In genomic region chr20:3710703-3711417, GRCh38 we compare ENCODE assay signal across 9 cellular contexts. TPM values are rescaled to one million over a fixed set of nuclear protein-coding genes. Genes with fewer than 3 reads are reported as not detected.
DNase-seq lines count a peak whose midpoint lies in the region; ATAC-seq and TF ChIP-seq lines count a peak whose summit lies in the region.
"Had no signal": no experiment of that assay in that cellular context is flagged by ENCODE, and none has a peak within 500 bp of the region (broad histone marks: within the 10 kb centered on the region; RNA-seq: fewer than 3 reads in every experiment).

No MANE protein-coding gene starts in this region.

- H3F3A ChIP-seq in smooth muscle cell (ENCODE audit: low read depth), result no peaks in the 10 kb centered on the region

- no peaks in the 10 kb centered on the region for H3K9me3 ChIP-seq in ascending aorta
- no peaks in the 10 kb centered on the region for H3K9me3 ChIP-seq in hepatocyte (ENCODE audit: low read depth)
- no peaks in the 10 kb centered on the region for H3K9me3 ChIP-seq in smooth muscle cell (replicated peaks; ENCODE audit: low read depth)

- H3K36me3 Mint-ChIP-seq in Calu3 (ENCODE audit: insufficient read depth, unreplicated experiment), result peaks cover 3% of the 10 kb centered on the region
- H3K36me3 Mint-ChIP-seq in T-helper 2 cell treated with Interferon-gamma antibody and Interleukin-4, amounts not matched to agents 5 μg/mL and 100 μg/mL, for 36 hours (ENCODE audit: low read depth), result no peaks in the 10 kb centered on the region
- H3K36me3 Mint-ChIP-seq: activated naive CD4-positive, alpha-beta T cell treated with anti-CD3 and anti-CD28 coated beads, Interleukin-2, amount 50 U/mL, for 24 hours had no signal

- H4K20me1 ChIP-seq in hepatocyte (ENCODE audit: insufficient read depth, poor library complexity, severe bottlenecking), result no peaks in the 10 kb centered on the region
- H4K20me1 ChIP-seq in smooth muscle cell (ENCODE audit: low read depth), result no peaks in the 10 kb centered on the region

- DNase-seq in Calu3 (peak; percentile 74), HL-60 (ENCODE audit: low read depth in 1 of 2, low spot score in 1 of 2) (peak in 1 of 2 experiments; percentile 48), ascending aorta (ENCODE audit: low spot score in 2 of 2) (peak in 1 of 2 donors; percentile 87), hepatocyte (ENCODE audit: low spot score) (peak; percentile 71), smooth muscle cell (lab: John Stamatoyannopoulos, UW; ENCODE audit: unreplicated experiment) (peak; percentile 66), amniotic stem cell (lab: John Stamatoyannopoulos, UW) (no peak)
- DNase-seq in T-helper 2 cell treated with Interferon-gamma antibody and Interleukin-4, amounts not matched to agents 5 μg/mL and 100 μg/mL, for 36 hours (ENCODE audit: low spot score), result peak; percentile 63

- CTCF ChIA-PET in Calu3 (lab: Charles Lee), result interaction anchor here (0.5 to 1.7 kb wide), 10 partner anchors 9 to 657 kb away, joined by 3 to 9 read pairs (median 4); no protein-coding TSS in a partner anchor

- no peak overlapping the region for H3K27ac Mint-ChIP-seq in Calu3 (ENCODE audit: unreplicated experiment)
- no peak overlapping the region for H3K27ac Mint-ChIP-seq in T-helper 2 cell treated with Interferon-gamma antibody and Interleukin-4, amounts not matched to agents 5 μg/mL and 100 μg/mL, for 36 hours
- H3K27ac Mint-ChIP-seq: activated naive CD4-positive, alpha-beta T cell treated with anti-CD3 and anti-CD28 coated beads, Interleukin-2, amount 50 U/mL, for 24 hours had no signal

- H3K4me2 ChIP-seq in hepatocyte (no peak overlapping the region), smooth muscle cell (no peak overlapping the region)

- H3K79me2 ChIP-seq in hepatocyte (no peaks in the 10 kb centered on the region), smooth muscle cell (ENCODE audit: low read depth) (no peaks in the 10 kb centered on the region)

- H3K4me3 Mint-ChIP-seq in Calu3 (ENCODE audit: low read depth, unreplicated experiment), result no peak overlapping the region
- H3K4me3 Mint-ChIP-seq in T-helper 2 cell treated with Interferon-gamma antibody and Interleukin-4, amounts not matched to agents 5 μg/mL and 100 μg/mL, for 36 hours, result no peak overlapping the region
- H3K4me3 Mint-ChIP-seq: activated naive CD4-positive, alpha-beta T cell treated with anti-CD3 and anti-CD28 coated beads, Interleukin-2, amount 50 U/mL, for 24 hours had no signal

- TF ChIP-seq CTCF in Calu3 (IDR thresholded peaks at IDR 0.05; ENCODE audit: unreplicated experiment), result peak; percentile 86
- peak; percentile 51 for TF ChIP-seq CTCF in HL-60 (IDR thresholded peaks at IDR 0.05; ENCODE audit: insufficient read depth, low read length)
- peak; percentile 94 to 98 (median 95) for TF ChIP-seq CTCF in ascending aorta (IDR thresholded peaks at IDR 0.05)
- TF ChIP-seq CTCF in hepatocyte (IDR thresholded peaks at IDR 0.05; ENCODE audit: poor library complexity), result peak; percentile 96
- peak; percentile 99 for TF ChIP-seq CTCF in smooth muscle cell (IDR thresholded peaks at IDR 0.05; ENCODE audit: borderline replicate concordance, insufficient read depth, poor library complexity, severe bottlenecking)

- WGBS in hepatocyte (ENCODE audit: low lambda C conversion rate, missing lambda C conversion rate), result 65% methylated on average over 9 of the region's 17 CpGs
- WGBS in smooth muscle cell (ENCODE audit: low lambda C conversion rate), result 34% methylated on average over 16 of the region's 17 CpGs

- H3K4me3 ChIP-seq in HL-60 (replicated peaks; ENCODE audit: insufficient read depth, low read length) (no peak overlapping the region), ascending aorta (peak overlapping the region in 1 of 2 donors; percentile 23), hepatocyte (no peak overlapping the region), smooth muscle cell (no peak overlapping the region)

- BruUV-seq in Calu3 (replicated peaks; lab: Mats Ljungman, UMichigan), result no TSS peak

- no peaks in the 10 kb centered on the region for H3K27me3 ChIP-seq in HL-60 (ENCODE audit: insufficient read depth, poor library complexity, severe bottlenecking)
- no peaks in the 10 kb centered on the region for H3K27me3 ChIP-seq in ascending aorta
- H3K27me3 ChIP-seq in hepatocyte, result no peaks in the 10 kb centered on the region
- no peaks in the 10 kb centered on the region for H3K27me3 ChIP-seq in smooth muscle cell (ENCODE audit: low read depth)

- no peak for ATAC-seq in HG03039 (IDR thresholded peaks at IDR 0.05; ENCODE audit: unreplicated experiment)

- no peaks in the 10 kb centered on the region for H3K36me3 ChIP-seq in ascending aorta
- H3K36me3 ChIP-seq in hepatocyte (replicated peaks; ENCODE audit: insufficient read depth, low read depth), result no peaks in the 10 kb centered on the region
- no peaks in the 10 kb centered on the region for H3K36me3 ChIP-seq in smooth muscle cell (ENCODE audit: low read depth)

- no peaks in the 10 kb centered on the region for H3K4me1 Mint-ChIP-seq in Calu3 (ENCODE audit: low read depth, unreplicated experiment)
- H3K4me1 Mint-ChIP-seq in T-helper 2 cell treated with Interferon-gamma antibody and Interleukin-4, amounts not matched to agents 5 μg/mL and 100 μg/mL, for 36 hours (ENCODE audit: low read depth), result no peaks in the 10 kb centered on the region
- H3K4me1 Mint-ChIP-seq: activated naive CD4-positive, alpha-beta T cell treated with anti-CD3 and anti-CD28 coated beads, Interleukin-2, amount 50 U/mL, for 24 hours had no signal

- no peaks in the 10 kb centered on the region for H3K9me3 Mint-ChIP-seq in Calu3 (ENCODE audit: low read depth, unreplicated experiment)
- H3K9me3 Mint-ChIP-seq in T-helper 2 cell treated with Interferon-gamma antibody and Interleukin-4, amounts not matched to agents 5 μg/mL and 100 μg/mL, for 36 hours, result no peaks in the 10 kb centered on the region
- H3K9me3 Mint-ChIP-seq: activated naive CD4-positive, alpha-beta T cell treated with anti-CD3 and anti-CD28 coated beads, Interleukin-2, amount 50 U/mL, for 24 hours had no signal

- no peak overlapping the region for H3K27ac ChIP-seq in HL-60 (replicated peaks)
- H3K27ac ChIP-seq in ascending aorta, result no peak overlapping the region
- no peak overlapping the region for H3K27ac ChIP-seq in hepatocyte
- no peak overlapping the region for H3K27ac ChIP-seq in smooth muscle cell (ENCODE audit: low read depth)

- H3K9ac ChIP-seq in smooth muscle cell (ENCODE audit: low read depth), result no peak overlapping the region

- peaks cover 28% of the 10 kb centered on the region for H3K27me3 Mint-ChIP-seq in Calu3 (ENCODE audit: unreplicated experiment)
- no peaks in the 10 kb centered on the region for H3K27me3 Mint-ChIP-seq in T-helper 2 cell treated with Interferon-gamma antibody and Interleukin-4, amounts not matched to agents 5 μg/mL and 100 μg/mL, for 36 hours (ENCODE audit: low read depth)

- intact Hi-C loops in Calu3 (cut with micrococcal nuclease; ENCODE audit: unreplicated experiment), result no loop called here
- intact Hi-C loops in ascending aorta (cut with DNase I), result loop anchor here (1.0 kb wide), 1 partner anchor 35 kb away; no protein-coding TSS in a partner anchor

- H3K9me2 ChIP-seq in hepatocyte (replicated peaks; ENCODE audit: insufficient read depth), result no peaks in the 10 kb centered on the region

- H3K4me1 ChIP-seq in ascending aorta (peaks cover 4 to 5% of the 10 kb centered on the region in 2 donors), hepatocyte (ENCODE audit: insufficient read depth) (no peaks in the 10 kb centered on the region), smooth muscle cell (ENCODE audit: low read depth) (no peaks in the 10 kb centered on the region)

- H2AFZ ChIP-seq in hepatocyte (no peak overlapping the region), smooth muscle cell (ENCODE audit: low read depth) (no peak overlapping the region)

RNA-seq across cellular contexts. Expression of gene SIGLEC1, which starts 1.5 kb away (rescaled TPM):
- not detected in 2 replicates for total RNA-seq in Calu3 (2022)
- total RNA-seq in ascending aorta, result 23.2 TPM
- 0.16 and 0.23 TPM in 2 replicates for total RNA-seq in hepatocyte
- 0.11 and 0.62 TPM in 2 replicates for polyA plus RNA-seq in hepatocyte
- not detected in 2 replicates for total RNA-seq in smooth muscle cell
- polyA plus RNA-seq in smooth muscle cell, result not detected in 2 replicates

RNA-seq across cellular contexts. Expression of gene HSPA12B, which starts 21.6 kb away (rescaled TPM):
- not detected in 2 replicates for total RNA-seq in Calu3 (2022)
- total RNA-seq in ascending aorta, result 64.8 TPM
- total RNA-seq in hepatocyte, result 3.4 and 3.7 TPM in 2 replicates
- 2.5 and 2.9 TPM in 2 replicates for polyA plus RNA-seq in hepatocyte
- 0.04 and 0.40 TPM in 2 replicates for total RNA-seq in smooth muscle cell
- polyA plus RNA-seq in smooth muscle cell, result 0.72 and 1.0 TPM in 2 replicates

RNA-seq across cellular contexts. Expression of gene ADAM33, which starts 29.1 kb away (rescaled TPM):
- not detected in 2 replicates for total RNA-seq in Calu3 (2022)
- 234 TPM for total RNA-seq in ascending aorta
- 14.8 and 18.9 TPM in 2 replicates for total RNA-seq in hepatocyte
- 41.6 and 54.8 TPM in 2 replicates for polyA plus RNA-seq in hepatocyte
- 5.1 and 8.0 TPM in 2 replicates for total RNA-seq in smooth muscle cell
- 5.8 and 7.4 TPM in 2 replicates for polyA plus RNA-seq in smooth muscle cell

RNA-seq across cellular contexts. Expression of gene GFRA4, which starts 47.7 kb away (rescaled TPM):
- total RNA-seq in Calu3 (2022) (not detected in 2 replicates), ascending aorta (not detected), hepatocyte (0.24 TPM in 1 of 2 replicates, not detected in the other), smooth muscle cell (not detected in 2 replicates)
- polyA plus RNA-seq in hepatocyte (not detected in 2 replicates), smooth muscle cell (not detected in 2 replicates)

RNA-seq across cellular contexts. Expression of gene ADISSP, which starts 56.7 kb away (rescaled TPM):
- total RNA-seq in Calu3 (2022) (27.3 and 29.0 TPM in 2 replicates), ascending aorta (48.4 TPM), hepatocyte (9.6 and 11.7 TPM in 2 replicates), smooth muscle cell (7.6 and 11.8 TPM in 2 replicates)
- polyA plus RNA-seq in hepatocyte (31.7 and 36.0 TPM in 2 replicates), smooth muscle cell (33.4 and 46.7 TPM in 2 replicates)

Comparison
In these comparisons a context has a peak if more than half of its experiments do, and no peak if none do; other contexts are left out.
1. RNA of gene SIGLEC1, which starts 1.5 kb away (total RNA-seq): 23.2 TPM in ascending aorta (single experiment); 0.16 to 0.23 TPM in hepatocyte, not detected in Calu3 and not detected in smooth muscle cell; every median in the first group is over 10 times any median in the second.
2. RNA of gene HSPA12B, which starts 21.6 kb away (total RNA-seq): 64.8 TPM in ascending aorta (single experiment); 3.4 to 3.7 TPM in hepatocyte, 0.04 to 0.40 TPM in smooth muscle cell and not detected in Calu3; every median in the first group is over 10 times any median in the second.
3. RNA of gene ADAM33, which starts 29.1 kb away (total RNA-seq): 234 TPM in ascending aorta (single experiment); 14.8 to 18.9 TPM in hepatocyte, 5.1 to 8.0 TPM in smooth muscle cell and not detected in Calu3; every median in the first group is over 10 times any median in the second.
4. Peak in every context shown above with its lines, with median percentiles within 50 percentile points of each other: CTCF ChIP-seq.